8 cellular contexts compared by ENCODE assay signal in genomic region chr19:14496029-14496848, GRCh38. TPM values are rescaled to one million over a fixed set of nuclear protein-coding genes. Genes with fewer than 3 reads are reported as not detected.
DNase-seq lines count a peak whose midpoint lies in the region; ATAC-seq and TF ChIP-seq lines count a peak whose summit lies in the region.

Gene GIPC1, minus strand, starts transcription at chr19:14496127. Its CDS starts 13,151 bp downstream, at chr19:14482976.

- peak within 1 kb of the TSS; percentile 78 to 91 (median 86) for H3K4me3 Mint-ChIP-seq in naive thymus-derived CD8-positive, alpha-beta T cell
- peak within 1 kb of the TSS; percentile 82 for H3K4me3 Mint-ChIP-seq in stimulated activated memory B cell treated with anti-CD40 and anti-IgM and Interleukin-4, amounts not matched to agents 10 μg/mL and 1 μg/mL and 100 μg/mL, for 72 hours

- DNase-seq in M059J (ENCODE audit: low read depth) (peak; percentile 97), SHP77 treated with DMSO at 0.1 percent for 48 hours (lab: John Stamatoyannopoulos, UW) (peak; percentile 91), activated gamma-delta T cell (lab: John Stamatoyannopoulos, UW) (peak; percentile 73), fibroblast of pulmonary artery (ENCODE audit: low read depth) (peak; percentile 99)
- peak; percentile 66 to 94 (median 81) for DNase-seq in naive thymus-derived CD8-positive, alpha-beta T cell

- no peaks in the 10 kb centered on the region for H3K27me3 Mint-ChIP-seq in naive thymus-derived CD8-positive, alpha-beta T cell
- no peaks in the 10 kb centered on the region for H3K27me3 Mint-ChIP-seq in stimulated activated memory B cell treated with anti-CD40 and anti-IgM and Interleukin-4, amounts not matched to agents 10 μg/mL and 1 μg/mL and 100 μg/mL, for 72 hours

- no peaks in the 10 kb centered on the region for H3K9me3 Mint-ChIP-seq in naive thymus-derived CD8-positive, alpha-beta T cell
- no peaks in the 10 kb centered on the region for H3K9me3 Mint-ChIP-seq in stimulated activated memory B cell treated with anti-CD40 and anti-IgM and Interleukin-4, amounts not matched to agents 10 μg/mL and 1 μg/mL and 100 μg/mL, for 72 hours

- H3K27ac Mint-ChIP-seq in naive thymus-derived CD8-positive, alpha-beta T cell, result peak within 1 kb of the TSS; percentile 57 to 91 (median 88)
- H3K27ac Mint-ChIP-seq in stimulated activated memory B cell treated with anti-CD40 and anti-IgM and Interleukin-4, amounts not matched to agents 10 μg/mL and 1 μg/mL and 100 μg/mL, for 72 hours, result peak within 1 kb of the TSS; percentile 72

- TF ChIP-seq CTCF in C4-2B (conservative IDR thresholded peaks at IDR 0.05) (no peak), fibroblast of pulmonary artery (IDR thresholded peaks at IDR 0.05; ENCODE audit: low read length, missing control alignments) (no peak)

- H3K4me3 ChIP-seq in fibroblast of pulmonary artery (replicated peaks; ENCODE audit: low read depth, low read length), result peak within 1 kb of the TSS; percentile 79

- peak; percentile 62 for ATAC-seq in GM21381 (IDR thresholded peaks at IDR 0.05; ENCODE audit: unreplicated experiment)
- ATAC-seq in naive thymus-derived CD8-positive, alpha-beta T cell, result peak; percentile 91 to 92
- ATAC-seq in stimulated activated memory B cell treated with anti-CD40 and anti-IgM and Interleukin-4, amounts not matched to agents 10 μg/mL and 1 μg/mL and 100 μg/mL, for 72 hours, result peak; percentile 92

- peaks cover 0 to 14% (median 0%) of the 10 kb centered on the region in 3 donors for H3K36me3 Mint-ChIP-seq in naive thymus-derived CD8-positive, alpha-beta T cell
- peaks cover 12% of the 10 kb centered on the region for H3K36me3 Mint-ChIP-seq in stimulated activated memory B cell treated with anti-CD40 and anti-IgM and Interleukin-4, amounts not matched to agents 10 μg/mL and 1 μg/mL and 100 μg/mL, for 72 hours

- H3K27ac ChIP-seq in C4-2B, result peak within 1 kb of the TSS; percentile 77

- H3K4me1 Mint-ChIP-seq in naive thymus-derived CD8-positive, alpha-beta T cell, result peaks cover 13 to 34% (median 25%) of the 10 kb centered on the region in 4 donors
- H3K4me1 Mint-ChIP-seq in stimulated activated memory B cell treated with anti-CD40 and anti-IgM and Interleukin-4, amounts not matched to agents 10 μg/mL and 1 μg/mL and 100 μg/mL, for 72 hours, result peaks cover 9% of the 10 kb centered on the region

- POLR2A ChIA-PET in naive thymus-derived CD8-positive, alpha-beta T cell (lab: Charles Lee), result interaction anchor here (0.6 to 5.5 kb wide), 14 partner anchors 9 to 379 kb away, joined by 3 to 89 read pairs (median 6); partner anchors contain the start of genes ASF1B, DNAJB1, NDUFB7 and PRKACA

RNA-seq across cellular contexts. Expression of gene GIPC1, which starts in this region (rescaled TPM):
- total RNA-seq in M059J (2014; rRNA removed; shearing (Covaris generic)), result 43.5 and 114 TPM in 2 replicates
- 10 to 100 TPM; 19.9 to 23.0 TPM for total RNA-seq in naive thymus-derived CD8-positive, alpha-beta T cell
- 10 to 100 TPM; 32.2 to 35.0 (median 33.5) TPM for polyA plus RNA-seq in naive thymus-derived CD8-positive, alpha-beta T cell

Comparison
In these comparisons a context has a peak if more than half of its experiments do, and no peak if none do; other contexts are left out.
1. Peak in every context shown above with its lines: DNase-seq, ATAC-seq, H3K4me3 ChIP-seq and H3K27ac ChIP-seq.